9 cellular contexts compared by ENCODE assay signal in genomic region chr20:54224642-54225041, GRCh38. TPM values are rescaled to one million over a fixed set of nuclear protein-coding genes. Genes with fewer than 3 reads are reported as not detected.
"Had no signal": no experiment of that assay in that cellular context is flagged by ENCODE, and none has a peak within 500 bp of the region (broad histone marks: within the 10 kb centered on the region; RNA-seq: fewer than 3 reads in every experiment).

No MANE protein-coding gene starts in this region.

RNA-seq across cellular contexts. Expression of gene CYP24A1, which starts 50.9 kb away (rescaled TPM):
- total RNA-seq: dermis blood vessel endothelial cell, dermis microvascular lymphatic vessel endothelial cell, endothelial cell of umbilical vein, esophagus muscularis mucosa, fibroblast of lung, fibroblast of villous mesenchyme, glomerular endothelial cell, heart left ventricle, heart right ventricle had no signal
- polyA plus RNA-seq: endothelial cell of umbilical vein, fibroblast of lung, heart left ventricle, heart right ventricle had no signal
